8 cellular contexts compared by ENCODE assay signal in genomic region chr1:89994231-89994804, GRCh38. TPM values are rescaled to one million over a fixed set of nuclear protein-coding genes. Genes with fewer than 3 reads are reported as not detected.
DNase-seq lines count a peak whose midpoint lies in the region; ATAC-seq and TF ChIP-seq lines count a peak whose summit lies in the region.

No MANE protein-coding gene starts in this region.

- H4K20me1 ChIP-seq in GM23338 (replicated peaks; ENCODE audit: insufficient read depth), result peaks cover 18% of the 10 kb centered on the region

- DNase-seq in GM23338 (ENCODE audit: low spot score), result peak; percentile 32
- no peak for DNase-seq in activated B cell treated with CpG ODN at 0.5 μM for 24 hours
- DNase-seq in left ventricle myocardium inferior, result no peak
- DNase-seq in gastrocnemius medialis, result peak in 1 of 2 donors; percentile 24
- DNase-seq in HK-2 (ENCODE audit: unreplicated experiment), result no peak
- DNase-seq in dermis blood vessel endothelial cell, result no peak
- no peak for DNase-seq in mucosa of gallbladder (ENCODE audit: low spot score)

- TF ChIP-seq CTCF in GM23338 (conservative IDR thresholded peaks at IDR 0.05; ENCODE audit: low read depth in 2 of 2), result no peak
- TF ChIP-seq CTCF in activated B cell treated with CpG ODN at 0.5 μM for 24 hours (IDR thresholded peaks at IDR 0.05), result no peak
- TF ChIP-seq CTCF in left ventricle myocardium inferior (IDR thresholded peaks at IDR 0.05; ENCODE audit: borderline replicate concordance), result no peak
- no peak for TF ChIP-seq CTCF in gastrocnemius medialis (IDR thresholded peaks at IDR 0.05 in 4 of 5, conservative IDR thresholded peaks at IDR 0.05 in 1 of 5)

- H3K27ac Mint-ChIP-seq in GM23338, result peak overlapping the region; percentile 89
- peak overlapping the region; percentile 88 for H3K27ac Mint-ChIP-seq in activated B cell treated with CpG ODN at 0.5 μM for 24 hours

- H3K4me2 ChIP-seq in GM23338, result peak overlapping the region; percentile 72

- TF ChIP-seq POLR2A in gastrocnemius medialis (IDR thresholded peaks at IDR 0.05), result no peak

- peak overlapping the region; percentile 96 for H3K27ac ChIP-seq in GM23338 (ENCODE audit: low read depth)
- H3K27ac ChIP-seq in left ventricle myocardium inferior (replicated peaks), result peak overlapping the region; percentile 98
- H3K27ac ChIP-seq in gastrocnemius medialis, result peak overlapping the region; percentile 86 to 100 (median 98)

- POLR2A ChIA-PET in activated B cell treated with CpG ODN at 0.5 μM for 24 hours (lab: Charles Lee), result interaction anchor here (1.0 kb wide), 1 partner anchor 173 kb away, joined by 10 read pairs; the partner anchor contains the start of gene LRRC8D

- intact Hi-C loops in activated B cell treated with CpG ODN at 0.5 μM for 24 hours (cut with micrococcal nuclease) (loop anchor here (2.0 to 10.0 kb wide), 3 partner anchors 152 to 1310 kb away; partner anchors contain the start of genes GTF2B and PKN2), left ventricle myocardium inferior (cut with micrococcal nuclease) (no loop called here), gastrocnemius medialis (cut with DNase I; ENCODE audit: low total_unique reads) (loop anchor here (5.0 to 10.0 kb wide), 2 partner anchors 172 to 470 kb away; partner anchors contain the start of genes LRRC8B and LRRC8D)

- no peaks in the 10 kb centered on the region for H3K9me3 Mint-ChIP-seq in GM23338
- H3K9me3 Mint-ChIP-seq in activated B cell treated with CpG ODN at 0.5 μM for 24 hours, result no peaks in the 10 kb centered on the region

- H3K36me3 ChIP-seq in GM23338 (ENCODE audit: insufficient read depth), result peaks cover under 1% of the 10 kb centered on the region; the same call in 1 of the 2 replicates
- no peaks in the 10 kb centered on the region for H3K36me3 ChIP-seq in left ventricle myocardium inferior
- no peaks in the 10 kb centered on the region for H3K36me3 ChIP-seq in gastrocnemius medialis

- CTCF ChIA-PET in activated B cell treated with CpG ODN at 0.5 μM for 24 hours (lab: Charles Lee), result no interaction called here

- ATAC-seq in GM23338 (no peak), activated B cell treated with CpG ODN at 0.5 μM for 24 hours (ENCODE audit: low read depth) (no peak), gastrocnemius medialis (no peak), GM19324 (IDR thresholded peaks at IDR 0.05; ENCODE audit: low FRiP score, unreplicated experiment) (no peak)

- peaks cover 42% of the 10 kb centered on the region for H3K79me2 ChIP-seq in GM23338 (replicated peaks; ENCODE audit: insufficient read depth)

- H3K27me3 Mint-ChIP-seq in GM23338 (ENCODE audit: insufficient read depth, low read depth, poor library complexity) (no peaks in the 10 kb centered on the region), activated B cell treated with CpG ODN at 0.5 μM for 24 hours (no peaks in the 10 kb centered on the region)

- H3K36me3 Mint-ChIP-seq in GM23338 (ENCODE audit: low read depth), result peaks cover 6% of the 10 kb centered on the region
- H3K36me3 Mint-ChIP-seq in activated B cell treated with CpG ODN at 0.5 μM for 24 hours (ENCODE audit: low read depth), result peaks cover 11% of the 10 kb centered on the region

- H3K4me3 Mint-ChIP-seq in GM23338 (peak overlapping the region; percentile 96), activated B cell treated with CpG ODN at 0.5 μM for 24 hours (peak overlapping the region; percentile 94)

- peaks cover 45% of the 10 kb centered on the region for H3K4me1 Mint-ChIP-seq in GM23338
- peaks cover 29% of the 10 kb centered on the region for H3K4me1 Mint-ChIP-seq in activated B cell treated with CpG ODN at 0.5 μM for 24 hours

- in situ Hi-C loops in gastrocnemius medialis (cut with MboI; ENCODE audit: low sequenced_read_pairs in 4 of 4), result loop anchor here in 1 of 4 donors (25.0 kb wide), 1 partner anchor 482 kb away; the partner anchor contains the start of gene LRRC8B

- H3K9me3 ChIP-seq in left ventricle myocardium inferior (replicated peaks) (no peaks in the 10 kb centered on the region), gastrocnemius medialis (no peaks in the 10 kb centered on the region)

- peaks cover 32% of the 10 kb centered on the region for H3K4me1 ChIP-seq in GM23338 (ENCODE audit: insufficient read depth)
- H3K4me1 ChIP-seq in left ventricle myocardium inferior, result peaks cover 48% of the 10 kb centered on the region
- H3K4me1 ChIP-seq in gastrocnemius medialis, result peaks cover 31 to 33% of the 10 kb centered on the region in 2 donors

- H2AFZ ChIP-seq in GM23338, result no peak overlapping the region; the same call in 1 of the 2 replicates

- H3K4me3 ChIP-seq in GM23338 (peak overlapping the region; percentile 97), left ventricle myocardium inferior (peak overlapping the region; percentile 95), gastrocnemius medialis (peak overlapping the region; percentile 72 to 94 (median 88))

- no peaks in the 10 kb centered on the region for H3F3A ChIP-seq in GM23338 (replicated peaks; ENCODE audit: low read depth)

- H3K27me3 ChIP-seq in GM23338 (ENCODE audit: insufficient read depth) (no peaks in the 10 kb centered on the region), left ventricle myocardium inferior (ENCODE audit: low read depth) (no peaks in the 10 kb centered on the region), gastrocnemius medialis (no peaks in the 10 kb centered on the region)

- no peaks in the 10 kb centered on the region for H3K9me2 ChIP-seq in GM23338 (ENCODE audit: insufficient read depth)

TF ChIP-seq in GM23338, 12 proteins besides CTCF, POLR2A, EP300 and RAD21 (continues in another document):
- TF ChIP-seq EZH2phosphoT487 (IDR thresholded peaks at IDR 0.05; ENCODE audit: unreplicated experiment) (no peak), ZNF462 (CRISPR knock-in tag; IDR thresholded peaks at IDR 0.05) (no peak)

RNA-seq across cellular contexts. Expression of gene ZNF326, which starts 0.6 kb away (rescaled TPM):
- 21.9 and 28.6 TPM in 2 replicates for total RNA-seq in GM23338 (2014; rRNA removed; shearing (Covaris generic))
- 31.1 and 35.1 TPM in 2 replicates for polyA plus RNA-seq in GM23338 (2016; fragmentation: Nextera tagmentation; extraction: Ambion mirVana)
- total RNA-seq in activated B cell treated with CpG ODN at 0.5 μM for 24 hours (26.2 and 30.3 TPM in 2 replicates), left ventricle myocardium inferior (18.1 TPM), gastrocnemius medialis (10 to 100 TPM in 2 of 4 donors, 1 to 10 TPM in 2; 5.8 to 10.8 (median 9.2) TPM), dermis blood vessel endothelial cell (9.3 and 9.9 TPM in 2 replicates), mucosa of gallbladder (19.2 TPM)
